31 cellular contexts compared by ENCODE assay signal in genomic region chr2:75453696-75454095, GRCh38.
"Had no signal": no experiment of that assay in that cellular context is flagged by ENCODE, and none has a peak within 500 bp of the region (broad histone marks: within the 10 kb centered on the region; RNA-seq: fewer than 3 reads in every experiment).

No MANE protein-coding gene starts in this region.

- FAIRE-seq: frontal cortex had no signal

- H3K27me3 ChIP-seq: adrenal gland, ascending aorta, breast epithelium, cardiac muscle cell, colonic mucosa had no signal

- H3K4me1 Mint-ChIP-seq: activated CD4-positive, alpha-beta T cell treated with anti-CD3 and anti-CD28 coated beads for 36 hours; activated CD4-positive, alpha-beta T cell treated with anti-CD3 and anti-CD28 coated beads, Interleukin-2, amount 10 ng/mL, durations not matched to agents 24 days and 14 days; activated CD8-positive, alpha-beta memory T cell treated with anti-CD3 and anti-CD28 coated beads, Interleukin-2, amount 10 ng/mL, durations not matched to agents 7 days and 5 days; activated naive CD4-positive, alpha-beta T cell treated with anti-CD3 and anti-CD28 coated beads, Interleukin-2, amount 50 U/mL, for 24 hours; activated naive CD8-positive, alpha-beta T cell treated with anti-CD3 and anti-CD28 coated beads for 36 hours; activated naive CD8-positive, alpha-beta T cell treated with anti-CD3 and anti-CD28 coated beads, Interleukin-2, amount 50 U/mL, for 24 hours had no signal

- H3K36me3 ChIP-seq: adrenal gland, ascending aorta, breast epithelium, cardiac muscle cell, colonic mucosa had no signal

- H3K27me3 Mint-ChIP-seq: activated CD4-positive, alpha-beta T cell treated with anti-CD3 and anti-CD28 coated beads, Interleukin-2, amount 10 ng/mL, durations not matched to agents 24 days and 14 days; activated naive CD8-positive, alpha-beta T cell treated with anti-CD3 and anti-CD28 coated beads for 36 hours; brain had no signal

- H3K4me3 ChIP-seq: adrenal gland, ascending aorta, breast epithelium, cardiac muscle cell, colonic mucosa had no signal

- H3K9me3 ChIP-seq: adrenal gland, colonic mucosa had no signal

- H3K27ac Mint-ChIP-seq: activated CD4-positive, alpha-beta memory T cell treated with anti-CD3 and anti-CD28 coated beads for 36 hours; activated CD4-positive, alpha-beta T cell treated with anti-CD3 and anti-CD28 coated beads for 36 hours; activated CD4-positive, alpha-beta T cell treated with anti-CD3 and anti-CD28 coated beads, Interleukin-2, amount 10 ng/mL, durations not matched to agents 24 days and 14 days; activated CD8-positive, alpha-beta memory T cell treated with anti-CD3 and anti-CD28 coated beads, Interleukin-2, amount 10 ng/mL, durations not matched to agents 7 days and 5 days; activated CD8-positive, alpha-beta T cell treated with anti-CD3 and anti-CD28 coated beads, Interleukin-2, amount 10 ng/mL, durations not matched to agents 7 days and 5 days; activated naive CD4-positive, alpha-beta T cell treated with anti-CD3 and anti-CD28 coated beads for 36 hours; activated naive CD4-positive, alpha-beta T cell treated with anti-CD3 and anti-CD28 coated beads, Interleukin-2, amount 50 U/mL, for 24 hours; activated naive CD8-positive, alpha-beta T cell treated with anti-CD3 and anti-CD28 coated beads for 36 hours; activated naive CD8-positive, alpha-beta T cell treated with anti-CD3 and anti-CD28 coated beads, Interleukin-2, amount 50 U/mL, for 24 hours; activated T-helper 1 cell treated with anti-CD3 and anti-CD28 coated beads, Interleukin-12 subunit alpha, Interleukin-12 subunit beta, Interleukin-2, Interleukin-4 antibody, amounts not matched to agents 30 ng/mL and 10 ng/mL and 1 ng/mL, durations not matched to agents 14 hours and 24 hours and 36 hours; activated T-helper 2 cell treated with anti-CD3 and anti-CD28 coated beads, Interferon-gamma antibody, Interleukin-2, Interleukin-4, amounts not matched to agents 10 μg/mL and 5 μg/mL and 100 μg/mL, durations not matched to agents 14 hours and 24 hours and 36 hours had no signal

- H3K4me1 ChIP-seq: adrenal gland, ascending aorta, breast epithelium, colonic mucosa had no signal

- DNase-seq: activated CD4-positive, alpha-beta memory T cell treated with anti-CD3 and anti-CD28 coated beads for 36 hours; activated CD4-positive, alpha-beta T cell treated with anti-CD3 and anti-CD28 coated beads for 36 hours; activated CD4-positive, alpha-beta T cell treated with anti-CD3 and anti-CD28 coated beads, Interleukin-2, amount 10 ng/mL, durations not matched to agents 24 days and 14 days; activated CD4-positive, CD25-positive, alpha-beta regulatory T cell; activated CD4-positive, CD25-positive, alpha-beta regulatory T cell treated with anti-CD3 and anti-CD28 coated beads, Interleukin-2, amount 50 U/mL, for 72 hours; activated CD8-positive, alpha-beta memory T cell treated with anti-CD3 and anti-CD28 coated beads, Interleukin-2, amount 10 ng/mL, durations not matched to agents 7 days and 5 days; activated CD8-positive, alpha-beta memory T cell treated with anti-CD3 and anti-CD28 coated beads, Interleukin-2, amount 50 U/mL, for 4 hours; activated CD8-positive, alpha-beta T cell treated with anti-CD3 and anti-CD28 coated beads, Interleukin-2, amount 10 ng/mL, durations not matched to agents 7 days and 5 days; activated effector memory CD4-positive, alpha-beta T cell treated with anti-CD3 and anti-CD28 coated beads, Interleukin-2, amount 50 U/mL, for 16 hours; activated naive CD4-positive, alpha-beta T cell treated with anti-CD3 and anti-CD28 coated beads for 36 hours; activated naive CD8-positive, alpha-beta T cell treated with anti-CD3 and anti-CD28 coated beads for 36 hours; activated naive CD8-positive, alpha-beta T cell treated with anti-CD3 and anti-CD28 coated beads, Interleukin-2, amount 50 U/mL, for 24 hours; activated T-cell treated with anti-CD3 and anti-CD28 coated beads, Interleukin-2, amount 50 U/mL, for 1 hour; activated T-cell treated with anti-CD3 and anti-CD28 coated beads, Interleukin-2, amount 50 U/mL, for 48 hours; adrenal gland; central memory CD4-positive, alpha-beta T cell; cerebellar nuclear complex; colonic mucosa; effector CD8-positive, alpha-beta T cell; foreskin fibroblast; head of caudate nucleus; T-helper 2 cell had no signal

- H3K36me3 Mint-ChIP-seq: activated CD4-positive, alpha-beta memory T cell treated with anti-CD3 and anti-CD28 coated beads for 36 hours; activated CD8-positive, alpha-beta memory T cell treated with anti-CD3 and anti-CD28 coated beads, Interleukin-2, amount 10 ng/mL, durations not matched to agents 7 days and 5 days; activated naive CD4-positive, alpha-beta T cell treated with anti-CD3 and anti-CD28 coated beads, Interleukin-2, amount 50 U/mL, for 24 hours; activated naive CD8-positive, alpha-beta T cell treated with anti-CD3 and anti-CD28 coated beads for 36 hours; brain had no signal

- H3K27ac ChIP-seq: adrenal gland, ascending aorta, breast epithelium, cardiac muscle cell, colonic mucosa had no signal

- ATAC-seq: activated CD4-positive, alpha-beta T cell treated with anti-CD3 and anti-CD28 coated beads for 36 hours; activated CD8-positive, alpha-beta memory T cell treated with anti-CD3 and anti-CD28 coated beads, Interleukin-2, amount 10 ng/mL, durations not matched to agents 7 days and 5 days; activated CD8-positive, alpha-beta T cell treated with anti-CD3 and anti-CD28 coated beads, Interleukin-2, amount 10 ng/mL, durations not matched to agents 7 days and 5 days; activated naive CD8-positive, alpha-beta T cell treated with anti-CD3 and anti-CD28 coated beads, Interleukin-2, amount 50 U/mL, for 24 hours; esophagus mucosa had no signal

- H3K4me3 Mint-ChIP-seq: activated CD4-positive, alpha-beta memory T cell treated with anti-CD3 and anti-CD28 coated beads for 36 hours; activated CD4-positive, alpha-beta T cell treated with anti-CD3 and anti-CD28 coated beads for 36 hours; activated CD4-positive, alpha-beta T cell treated with anti-CD3 and anti-CD28 coated beads, Interleukin-2, amount 10 ng/mL, durations not matched to agents 24 days and 14 days; activated CD8-positive, alpha-beta memory T cell treated with anti-CD3 and anti-CD28 coated beads, Interleukin-2, amount 10 ng/mL, durations not matched to agents 7 days and 5 days; activated CD8-positive, alpha-beta T cell treated with anti-CD3 and anti-CD28 coated beads, Interleukin-2, amount 10 ng/mL, durations not matched to agents 7 days and 5 days; activated naive CD4-positive, alpha-beta T cell treated with anti-CD3 and anti-CD28 coated beads for 36 hours; activated naive CD4-positive, alpha-beta T cell treated with anti-CD3 and anti-CD28 coated beads, Interleukin-2, amount 50 U/mL, for 24 hours; activated naive CD8-positive, alpha-beta T cell treated with anti-CD3 and anti-CD28 coated beads for 36 hours; activated naive CD8-positive, alpha-beta T cell treated with anti-CD3 and anti-CD28 coated beads, Interleukin-2, amount 50 U/mL, for 24 hours; activated T-helper 1 cell treated with anti-CD3 and anti-CD28 coated beads, Interleukin-12 subunit alpha, Interleukin-12 subunit beta, Interleukin-2, Interleukin-4 antibody, amounts not matched to agents 30 ng/mL and 10 ng/mL and 1 ng/mL, durations not matched to agents 14 hours and 24 hours and 36 hours had no signal

- H3K9me3 Mint-ChIP-seq: activated CD4-positive, alpha-beta T cell treated with anti-CD3 and anti-CD28 coated beads, Interleukin-2, amount 10 ng/mL, durations not matched to agents 24 days and 14 days; activated T-helper 1 cell treated with anti-CD3 and anti-CD28 coated beads, Interleukin-12 subunit alpha, Interleukin-12 subunit beta, Interleukin-2, Interleukin-4 antibody, amounts not matched to agents 30 ng/mL and 10 ng/mL and 1 ng/mL, durations not matched to agents 14 hours and 24 hours and 36 hours; activated T-helper 2 cell treated with anti-CD3 and anti-CD28 coated beads, Interferon-gamma antibody, Interleukin-2, Interleukin-4, amounts not matched to agents 10 μg/mL and 5 μg/mL and 100 μg/mL, durations not matched to agents 14 hours and 24 hours and 36 hours had no signal
